Comparison of ENCODE assay signal across 23 cellular contexts in the genomic region with DNA sequence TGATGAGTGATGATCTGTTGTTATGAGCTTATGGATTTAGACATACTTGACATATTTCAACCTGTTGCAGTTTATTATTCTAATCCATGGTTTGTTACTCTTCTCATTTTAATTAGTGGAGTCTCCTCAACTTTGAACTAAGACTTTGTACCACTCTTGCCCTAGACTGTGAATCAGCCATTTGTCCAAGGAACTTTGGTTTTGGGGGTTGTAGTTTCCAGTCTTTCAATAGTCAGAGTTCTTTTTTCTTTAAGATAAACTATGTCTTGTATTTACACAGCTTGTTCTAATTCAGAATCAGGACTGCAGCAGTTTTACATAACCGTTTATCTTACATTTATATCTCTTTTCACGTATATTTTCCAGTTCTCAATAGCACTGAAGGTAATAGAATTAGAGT.
"Had no signal": no experiment of that assay in that cellular context is flagged by ENCODE, and none has a peak within 500 bp of the region (broad histone marks: within the 10 kb centered on the region; RNA-seq: fewer than 3 reads in every experiment).

No MANE protein-coding gene starts in this region.

- H3K4me3 Mint-ChIP-seq: activated CD4-positive, alpha-beta memory T cell treated with anti-CD3 and anti-CD28 coated beads, Interleukin-2, amount 10 ng/mL, durations not matched to agents 7 days and 5 days; activated CD4-positive, alpha-beta T cell treated with anti-CD3 and anti-CD28 coated beads, Interleukin-2, amount 10 ng/mL, durations not matched to agents 7 days and 5 days; activated naive CD8-positive, alpha-beta T cell treated with anti-CD3 and anti-CD28 coated beads, Interleukin-2, amount 50 U/mL, for 24 hours; activated T-helper 1 cell treated with anti-CD3 and anti-CD28 coated beads, Interleukin-12 subunit alpha, Interleukin-12 subunit beta, Interleukin-2, Interleukin-4 antibody, amounts not matched to agents 30 ng/mL and 10 ng/mL and 1 ng/mL, durations not matched to agents 14 hours and 24 hours and 36 hours had no signal

- H3K9me3 Mint-ChIP-seq: activated CD4-positive, alpha-beta memory T cell treated with anti-CD3 and anti-CD28 coated beads, Interleukin-2, amount 10 ng/mL, durations not matched to agents 7 days and 5 days; activated CD4-positive, alpha-beta T cell treated with anti-CD3 and anti-CD28 coated beads, Interleukin-2, amount 10 ng/mL, durations not matched to agents 7 days and 5 days; activated naive CD4-positive, alpha-beta T cell treated with anti-CD3 and anti-CD28 coated beads, Interleukin-2, amount 50 U/mL, for 72 hours; activated naive CD8-positive, alpha-beta T cell treated with anti-CD3 and anti-CD28 coated beads, Interleukin-2, amount 50 U/mL, for 24 hours; activated T-helper 1 cell treated with anti-CD3 and anti-CD28 coated beads, Interleukin-12 subunit alpha, Interleukin-12 subunit beta, Interleukin-2, Interleukin-4 antibody, amounts not matched to agents 30 ng/mL and 10 ng/mL and 1 ng/mL, durations not matched to agents 14 hours and 24 hours and 36 hours had no signal

- H3K27ac ChIP-seq: brain microvascular endothelial cell, cardiac muscle cell, Peyer's patch, VCaP had no signal

- ATAC-seq: activated naive CD4-positive, alpha-beta T cell treated with anti-CD3 and anti-CD28 coated beads, Interleukin-2, amount 50 U/mL, for 72 hours; activated naive CD8-positive, alpha-beta T cell treated with anti-CD3 and anti-CD28 coated beads, Interleukin-2, amount 50 U/mL, for 24 hours had no signal

- DNase-seq: activated CD4-positive, alpha-beta memory T cell treated with anti-CD3 and anti-CD28 coated beads, Interleukin-2, amount 10 ng/mL, durations not matched to agents 7 days and 5 days; activated CD4-positive, alpha-beta T cell treated with anti-CD3 and anti-CD28 coated beads, Interleukin-2, amount 10 ng/mL, durations not matched to agents 7 days and 5 days; activated CD4-positive, CD25-positive, alpha-beta regulatory T cell; activated effector memory CD4-positive, alpha-beta T cell treated with Interleukin-2 at 50 U/mL for 16 hours; activated naive CD4-positive, alpha-beta T cell; activated naive CD8-positive, alpha-beta T cell treated with anti-CD3 and anti-CD28 coated beads, Interleukin-2, amount 50 U/mL, for 24 hours; activated T-cell treated with anti-CD3 and anti-CD28 coated beads for 4 hours; amygdala; brain microvascular endothelial cell; MG63; MV-4-11; NCI-H1092 treated with DMSO at 0.1 percent for 48 hours; NCI-H1417 treated with DMSO at 0.1 percent for 48 hours; NCI-H1694; NCI-H2029 treated with DMSO at 0.1 percent for 48 hours; NCI-H510A treated with DMSO at 0.1 percent for 48 hours; Peyer's patch; SHP77; T-helper 1 cell had no signal

- H3K4me3 ChIP-seq: cardiac muscle cell, MG63, Peyer's patch had no signal

- H3K27me3 ChIP-seq: brain microvascular endothelial cell, cardiac muscle cell, MG63, Peyer's patch had no signal

- H3K36me3 ChIP-seq: brain microvascular endothelial cell, cardiac muscle cell, MG63, Peyer's patch had no signal

- H3K36me3 Mint-ChIP-seq: activated naive CD4-positive, alpha-beta T cell treated with anti-CD3 and anti-CD28 coated beads, Interleukin-2, amount 50 U/mL, for 72 hours had no signal

- H3K4me1 Mint-ChIP-seq: activated CD4-positive, alpha-beta memory T cell treated with anti-CD3 and anti-CD28 coated beads, Interleukin-2, amount 10 ng/mL, durations not matched to agents 7 days and 5 days; activated CD4-positive, alpha-beta T cell treated with anti-CD3 and anti-CD28 coated beads, Interleukin-2, amount 10 ng/mL, durations not matched to agents 7 days and 5 days; activated naive CD8-positive, alpha-beta T cell treated with anti-CD3 and anti-CD28 coated beads, Interleukin-2, amount 50 U/mL, for 24 hours had no signal

- H3K27ac Mint-ChIP-seq: activated CD4-positive, alpha-beta memory T cell treated with anti-CD3 and anti-CD28 coated beads, Interleukin-2, amount 10 ng/mL, durations not matched to agents 7 days and 5 days; activated CD4-positive, alpha-beta T cell treated with anti-CD3 and anti-CD28 coated beads, Interleukin-2, amount 10 ng/mL, durations not matched to agents 7 days and 5 days; activated naive CD8-positive, alpha-beta T cell treated with anti-CD3 and anti-CD28 coated beads, Interleukin-2, amount 50 U/mL, for 24 hours; activated T-helper 1 cell treated with anti-CD3 and anti-CD28 coated beads, Interleukin-12 subunit alpha, Interleukin-12 subunit beta, Interleukin-2, Interleukin-4 antibody, amounts not matched to agents 30 ng/mL and 10 ng/mL and 1 ng/mL, durations not matched to agents 14 hours and 24 hours and 36 hours had no signal

- H3K4me1 ChIP-seq: Peyer's patch had no signal

- H3K27me3 Mint-ChIP-seq: activated CD4-positive, alpha-beta memory T cell treated with anti-CD3 and anti-CD28 coated beads, Interleukin-2, amount 10 ng/mL, durations not matched to agents 7 days and 5 days; activated CD4-positive, alpha-beta T cell treated with anti-CD3 and anti-CD28 coated beads, Interleukin-2, amount 10 ng/mL, durations not matched to agents 7 days and 5 days; activated naive CD8-positive, alpha-beta T cell treated with anti-CD3 and anti-CD28 coated beads, Interleukin-2, amount 50 U/mL, for 24 hours had no signal

- H3K9me3 ChIP-seq: MG63, Peyer's patch had no signal
